Comparison of ENCODE assay signal across 10 cellular contexts in genomic region chr12:116454950-116455447, GRCh38.
A peak's percentile ranks its signal among the peaks of the same experiment; 100 is the strongest.
DNase-seq lines count a peak whose midpoint lies in the region; ATAC-seq and TF ChIP-seq lines count a peak whose summit lies in the region.
"Had no signal": no experiment of that assay in that cellular context is flagged by ENCODE, and none has a peak within 500 bp of the region (broad histone marks: within the 10 kb centered on the region; RNA-seq: fewer than 3 reads in every experiment).

No MANE protein-coding gene starts in this region.

- DNase-seq in islet precursor cell: peak; percentile 92
- no peak for DNase-seq in DMS 273 treated with DMSO at 0.1 percent for 48 hours (lab: John Stamatoyannopoulos, UW)
- DNase-seq in nucleus accumbens (lab: John Stamatoyannopoulos, UW): no peak
- DNase-seq in activated CD8-positive, alpha-beta memory T cell treated with anti-CD3 and anti-CD28 coated beads, Interleukin-2, amount 10 ng/mL, durations not matched to agents 7 days and 5 days: no peak
- DNase-seq in HuH-7 (ENCODE audit: low spot score): no peak
- DNase-seq: central memory CD4-positive, alpha-beta T cell had no signal

- peak overlapping the region in 4 of 5 experiments; percentile 46 to 92 (median 76) for H3K27ac Mint-ChIP-seq in brain
- peak overlapping the region; percentile 55 for H3K27ac Mint-ChIP-seq in stimulated activated memory B cell treated with anti-CD40 and anti-IgM and Interleukin-4, amounts not matched to agents 10 μg/mL and 1 μg/mL and 100 μg/mL, for 72 hours
- no peak overlapping the region for H3K27ac Mint-ChIP-seq in activated CD8-positive, alpha-beta memory T cell treated with anti-CD3 and anti-CD28 coated beads, Interleukin-2, amount 10 ng/mL, durations not matched to agents 7 days and 5 days

- POLR2A ChIA-PET in HEK293 (lab: Yijun Ruan, JAX): no interaction called here

- H3K36me3 Mint-ChIP-seq in brain: no peaks in the 10 kb centered on the region
- H3K36me3 Mint-ChIP-seq in stimulated activated memory B cell treated with anti-CD40 and anti-IgM and Interleukin-4, amounts not matched to agents 10 μg/mL and 1 μg/mL and 100 μg/mL, for 72 hours: no peaks in the 10 kb centered on the region
- H3K36me3 Mint-ChIP-seq in activated CD8-positive, alpha-beta memory T cell treated with anti-CD3 and anti-CD28 coated beads, Interleukin-2, amount 10 ng/mL, durations not matched to agents 7 days and 5 days: no peaks in the 10 kb centered on the region

- H3K4me1 Mint-ChIP-seq in brain: peaks cover 33% of the 10 kb centered on the region
- peaks cover 55% of the 10 kb centered on the region for H3K4me1 Mint-ChIP-seq in stimulated activated memory B cell treated with anti-CD40 and anti-IgM and Interleukin-4, amounts not matched to agents 10 μg/mL and 1 μg/mL and 100 μg/mL, for 72 hours
- peaks cover 9% of the 10 kb centered on the region for H3K4me1 Mint-ChIP-seq in activated CD8-positive, alpha-beta memory T cell treated with anti-CD3 and anti-CD28 coated beads, Interleukin-2, amount 10 ng/mL, durations not matched to agents 7 days and 5 days

- H3K9me3 Mint-ChIP-seq in brain: peaks cover 0 to 3% (median 2%) of the 10 kb centered on the region in 5 experiments
- no peaks in the 10 kb centered on the region for H3K9me3 Mint-ChIP-seq in stimulated activated memory B cell treated with anti-CD40 and anti-IgM and Interleukin-4, amounts not matched to agents 10 μg/mL and 1 μg/mL and 100 μg/mL, for 72 hours
- no peaks in the 10 kb centered on the region for H3K9me3 Mint-ChIP-seq in activated CD8-positive, alpha-beta memory T cell treated with anti-CD3 and anti-CD28 coated beads, Interleukin-2, amount 10 ng/mL, durations not matched to agents 7 days and 5 days (ENCODE audit: low read depth)

- no peak for ATAC-seq in stimulated activated memory B cell treated with anti-CD40 and anti-IgM and Interleukin-4, amounts not matched to agents 10 μg/mL and 1 μg/mL and 100 μg/mL, for 72 hours
- no peak for ATAC-seq in activated CD8-positive, alpha-beta memory T cell treated with anti-CD3 and anti-CD28 coated beads, Interleukin-2, amount 10 ng/mL, durations not matched to agents 7 days and 5 days

- CTCF ChIA-PET in HEK293 (lab: Yijun Ruan, JAX): no interaction called here
- CTCF ChIA-PET in activated CD8-positive, alpha-beta memory T cell treated with anti-CD3 and anti-CD28 coated beads, Interleukin-2, amount 10 ng/mL, durations not matched to agents 7 days and 5 days (lab: Charles Lee): no interaction called here

- H3K4me1 ChIP-seq in HEK293 (ENCODE audit: control insufficient read depth, insufficient read depth, low read length): no peaks in the 10 kb centered on the region; the same call in 1 of the 2 replicates

- H3K4me3 ChIP-seq in HEK293 (ENCODE audit: low read depth, low read length): no peak overlapping the region

- H3K4me3 Mint-ChIP-seq in brain: peak overlapping the region in 1 of 5 experiments; percentile 42
- H3K4me3 Mint-ChIP-seq in stimulated activated memory B cell treated with anti-CD40 and anti-IgM and Interleukin-4, amounts not matched to agents 10 μg/mL and 1 μg/mL and 100 μg/mL, for 72 hours: no peak overlapping the region
- H3K4me3 Mint-ChIP-seq in activated CD8-positive, alpha-beta memory T cell treated with anti-CD3 and anti-CD28 coated beads, Interleukin-2, amount 10 ng/mL, durations not matched to agents 7 days and 5 days: no peak overlapping the region

- peaks cover 4% of the 10 kb centered on the region for H3K27me3 Mint-ChIP-seq in brain
- peaks cover 9% of the 10 kb centered on the region for H3K27me3 Mint-ChIP-seq in stimulated activated memory B cell treated with anti-CD40 and anti-IgM and Interleukin-4, amounts not matched to agents 10 μg/mL and 1 μg/mL and 100 μg/mL, for 72 hours
- peaks cover 4% of the 10 kb centered on the region for H3K27me3 Mint-ChIP-seq in activated CD8-positive, alpha-beta memory T cell treated with anti-CD3 and anti-CD28 coated beads, Interleukin-2, amount 10 ng/mL, durations not matched to agents 7 days and 5 days

- no peaks in the 10 kb centered on the region for H3K36me3 ChIP-seq in HEK293 (ENCODE audit: control insufficient read depth in 2 of 2, insufficient read depth in 1 of 2, low read length in 2 of 2)

- H3K27ac ChIP-seq in HEK293 (ENCODE audit: extremely low read depth, low read depth, low read length): no peak overlapping the region
- H3K27ac ChIP-seq: HL-60 had no signal

- no peak for TF ChIP-seq CTCF in HEK293 (tag by site-specific recombination; IDR thresholded peaks at IDR 0.05)
- TF ChIP-seq CTCF in brain (conservative IDR thresholded peaks at IDR 0.05): no peak

- H3K9me3 ChIP-seq in HEK293 (ENCODE audit: control insufficient read depth, insufficient read depth, low read depth, low read length): no peaks in the 10 kb centered on the region

TF ChIP-seq in HEK293, 187 proteins besides CTCF, POLR2A, EP300 and RAD21:
- TF ChIP-seq ZNF335 (tag by site-specific recombination; conservative IDR thresholded peaks at IDR 0.05) (0 out of 2 replicates have a peak, but pooled peaks have one; percentile 59), ZNF501 (tag by site-specific recombination; IDR thresholded peaks at IDR 0.05) (no peak), ZFP37 (tag by site-specific recombination; IDR thresholded peaks at IDR 0.05) (0 out of 2 replicates have a peak, but pooled peaks have one; percentile 43)
